8 cellular contexts compared by ENCODE assay signal in genomic region chr7:128530855-128531104, GRCh38. TPM values are rescaled to one million over a fixed set of nuclear protein-coding genes. Genes with fewer than 3 reads are reported as not detected.
A peak's percentile ranks its signal among the peaks of the same experiment; 100 is the strongest.
DNase-seq lines count a peak whose midpoint lies in the region; ATAC-seq and TF ChIP-seq lines count a peak whose summit lies in the region.

No MANE protein-coding gene starts in this region.

- peak overlapping the region; percentile 96 for H3K9ac ChIP-seq in mesenchymal stem cell (ENCODE audit: low read length)

- peak overlapping the region; percentile 69 for H2BK15ac ChIP-seq in mesenchymal stem cell (ENCODE audit: low read depth, poor library complexity, severe bottlenecking)

- peak overlapping the region in 1 of 2 experiments; percentile 75 for H3K4ac ChIP-seq in mesenchymal stem cell (ENCODE audit: low read depth in 1 of 2, low read length in 2 of 2)

- no peak for ATAC-seq in body of pancreas
- ATAC-seq in aorta (ENCODE audit: low FRiP score) = no peak
- ATAC-seq in GM19455 (IDR thresholded peaks at IDR 0.05; ENCODE audit: unreplicated experiment) = no peak

- H3K9me3 ChIP-seq in body of pancreas (no peaks in the 10 kb centered on the region), mesenchymal stem cell (ENCODE audit: control insufficient read depth, low read length) (no peaks in the 10 kb centered on the region), aorta (ENCODE audit: control insufficient read depth, low read length) (no peaks in the 10 kb centered on the region)

- H3K14ac ChIP-seq in mesenchymal stem cell (ENCODE audit: low read length in 2 of 2) = no peak overlapping the region

- peak overlapping the region; percentile 68 for H4K91ac ChIP-seq in mesenchymal stem cell (ENCODE audit: low read length)

- H3K4me2 ChIP-seq in mesenchymal stem cell (ENCODE audit: low read length, poor library complexity, severe bottlenecking) = peak overlapping the region; percentile 91

- DNase-seq in stimulated activated CD8-positive, alpha-beta memory T cell treated with anti-CD3 and anti-CD28 coated beads, Interleukin-15, amount 100 ng/mL, for 1 hour (ENCODE audit: low read depth) = peak; percentile 3
- DNase-seq in stimulated activated CD8-positive, alpha-beta memory T cell treated with anti-CD3 and anti-CD28 coated beads, Interleukin-4, amount 100 ng/mL, for 48 hours = no peak
- no peak for DNase-seq in body of pancreas
- DNase-seq in mesenchymal stem cell = no peak
- DNase-seq in aorta = no peak
- DNase-seq in ureter (ENCODE audit: low spot score) = no peak
- no peak for DNase-seq in SW 1271 (lab: John Stamatoyannopoulos, UW)

- H3K18ac ChIP-seq in mesenchymal stem cell (ENCODE audit: low read depth in 1 of 2, low read length in 2 of 2) = peak overlapping the region; percentile 62 to 93

- H3K4me3 ChIP-seq in body of pancreas (peak overlapping the region; percentile 34 to 41), mesenchymal stem cell (ENCODE audit: insufficient read depth in 1 of 2, low read depth in 1 of 2, low read length in 2 of 2) (peak overlapping the region; percentile 68 to 80), aorta (ENCODE audit: low read length in 2 of 2) (peak overlapping the region; percentile 87 to 98)

- intact Hi-C loops in body of pancreas (cut with DNase I) (no loop called here), aorta (cut with DNase I) (no loop called here)

- no peak overlapping the region for H2BK12ac ChIP-seq in mesenchymal stem cell (ENCODE audit: low read length in 2 of 2)

- TF ChIP-seq CTCF in body of pancreas (IDR thresholded peaks at IDR 0.05) = no peak

- TF ChIP-seq POLR2A in body of pancreas (IDR thresholded peaks at IDR 0.05) = peak in 1 of 3 donors; percentile 22

- H3K4me1 ChIP-seq in body of pancreas (peaks cover 31% of the 10 kb centered on the region), mesenchymal stem cell (ENCODE audit: control insufficient read depth, insufficient read depth, low read depth, low read length) (no peaks in the 10 kb centered on the region), aorta (ENCODE audit: control insufficient read depth in 1 of 2, insufficient read depth in 2 of 2, low read length in 2 of 2) (no peaks in the 10 kb centered on the region)

- H2BK5ac ChIP-seq in mesenchymal stem cell (ENCODE audit: low read depth, low read length, poor library complexity, severe bottlenecking) = no peak overlapping the region

- H2AK5ac ChIP-seq in mesenchymal stem cell (ENCODE audit: low read length, severe bottlenecking) = no peak overlapping the region

- H3K27ac ChIP-seq in body of pancreas (peak overlapping the region; percentile 94 to 98 (median 96)), mesenchymal stem cell (ENCODE audit: low read length, poor library complexity, severe bottlenecking) (no peak overlapping the region), aorta (ENCODE audit: low read depth in 1 of 2, low read length in 2 of 2) (peak overlapping the region; percentile 88 to 89)

- no peak overlapping the region for H4K8ac ChIP-seq in mesenchymal stem cell (ENCODE audit: low read length)

- H3K79me1 ChIP-seq in mesenchymal stem cell (replicated peaks; ENCODE audit: low read length, poor library complexity, severe bottlenecking) = peaks cover 4% of the 10 kb centered on the region

- H3K27me3 ChIP-seq in body of pancreas (no peaks in the 10 kb centered on the region), mesenchymal stem cell (ENCODE audit: control insufficient read depth in 1 of 2, insufficient read depth in 1 of 2, low read length in 2 of 2) (no peaks in the 10 kb centered on the region), aorta (ENCODE audit: control insufficient read depth in 1 of 2, insufficient read depth in 2 of 2, low read length in 1 of 2) (no peaks in the 10 kb centered on the region)

- H3K36me3 ChIP-seq in body of pancreas (replicated peaks in 1 of 2; ENCODE audit: insufficient read depth in 1 of 2, low read depth in 2 of 2) = no peaks in the 10 kb centered on the region
- peaks cover 0 to 5% of the 10 kb centered on the region in 2 experiments for H3K36me3 ChIP-seq in mesenchymal stem cell (ENCODE audit: control insufficient read depth in 1 of 2, insufficient read depth in 2 of 2, low read depth in 1 of 2, low read length in 2 of 2)
- H3K36me3 ChIP-seq in aorta (ENCODE audit: control insufficient read depth in 1 of 2, insufficient read depth in 2 of 2, low read length in 1 of 2) = no peaks in the 10 kb centered on the region

- WGBS in body of pancreas, 2 donors = 2% methylated on average over 29 of the region's 38 CpGs; no CpG with 5 or more reads in 1 of the 2 donors
- 0% methylated on average over 15 of the region's 38 CpGs for WGBS in mesenchymal stem cell
- WGBS in aorta, 2 donors = 0% methylated on average over 6 to 38 of the region's 38 CpGs

- H2AFZ ChIP-seq in mesenchymal stem cell (ENCODE audit: low read depth, low read length) = peak overlapping the region; percentile 63

- no peak overlapping the region for H2BK120ac ChIP-seq in mesenchymal stem cell (ENCODE audit: low read depth, low read length)

- H3K23ac ChIP-seq in mesenchymal stem cell (ENCODE audit: low read length in 2 of 2) = no peak overlapping the region

RNA-seq across cellular contexts. Expression of gene METTL2B, which starts 54.2 kb away (rescaled TPM):
- total RNA-seq in body of pancreas (10 to 100 TPM; 15.3 to 18.1 TPM), aorta (10 to 100 TPM; 22.7 to 23.8 TPM), ureter (32.4 TPM)
- 19.1 TPM for polyA plus RNA-seq in mesenchymal stem cell (2013, experiment 1 of 2)
- polyA plus RNA-seq in mesenchymal stem cell (2013, experiment 2 of 2) = 19.3 TPM
- polyA plus RNA-seq in aorta = 1 to 10 TPM; 7.0 to 9.4 TPM

Comparison
In these comparisons a context has a peak if more than half of its experiments do, and no peak if none do; other contexts are left out.
1. H3K4me3 ChIP-seq: peak in every context shown above with its lines; median percentile 92 in aorta; 74 in mesenchymal stem cell; 38 in body of pancreas.